ENCODE assay signal across 9 cellular contexts in genomic region chr6:138971601-138972000, GRCh38. TPM values are rescaled to one million over a fixed set of nuclear protein-coding genes. Genes with fewer than 3 reads are reported as not detected.
A peak's percentile ranks its signal among the peaks of the same experiment; 100 is the strongest.
DNase-seq lines count a peak whose midpoint lies in the region; ATAC-seq, FAIRE-seq and TF ChIP-seq lines count a peak whose summit lies in the region.
"Had no signal": no experiment of that assay in that cellular context is flagged by ENCODE, and none has a peak within 500 bp of the region (broad histone marks: within the 10 kb centered on the region; RNA-seq: fewer than 3 reads in every experiment).

No MANE protein-coding gene starts in this region.

- dilution Hi-C loops in keratinocyte (cut with MboI; ENCODE audit: extremely low pct_ligation_motif_present, low sequenced_read_pairs), result no loop called here

- WGBS in suprapubic skin, result 78% methylated on average over 3 of the region's 3 CpGs

- H3K27me3 ChIP-seq in keratinocyte (ENCODE audit: control insufficient read depth, extremely low read depth, insufficient read depth, low read length), result no peaks in the 10 kb centered on the region
- H3K27me3 ChIP-seq in suprapubic skin, result no peaks in the 10 kb centered on the region

- no peak overlapping the region for H2AFZ ChIP-seq in keratinocyte (ENCODE audit: control insufficient read depth, low read length)

- H3K9ac ChIP-seq in keratinocyte (ENCODE audit: control insufficient read depth, extremely low read depth, insufficient read depth, low read length), result peak overlapping the region; percentile 72

- peaks cover 54% of the 10 kb centered on the region for H3K4me1 ChIP-seq in keratinocyte (ENCODE audit: control insufficient read depth, extremely low read depth, insufficient read depth, low read length)
- H3K4me1 ChIP-seq in suprapubic skin, result peaks cover 57% of the 10 kb centered on the region

- H3K27ac ChIP-seq in keratinocyte (ENCODE audit: control insufficient read depth, insufficient read depth, low read length) (peak overlapping the region; percentile 91), suprapubic skin (peak overlapping the region; percentile 52)

- no peaks in the 10 kb centered on the region for H4K20me1 ChIP-seq in keratinocyte (ENCODE audit: control insufficient read depth, extremely low read depth, insufficient read depth, low read length)

- TF ChIP-seq POLR2A in suprapubic skin (IDR thresholded peaks at IDR 0.05), result no peak

- FAIRE-seq in keratinocyte (lab: Jason Lieb, UNC), result peak; percentile 92

- H3K4me3 ChIP-seq in keratinocyte (ENCODE audit: control insufficient read depth in 2 of 3, extremely low read depth in 1 of 3, insufficient read depth in 2 of 3, low read depth in 1 of 3, low read length in 3 of 3) (peak overlapping the region in 2 of 3 experiments; percentile 25 to 52), suprapubic skin (no peak overlapping the region)

- H3K9me3 ChIP-seq in keratinocyte (ENCODE audit: control insufficient read depth, low read depth, low read length), result no peaks in the 10 kb centered on the region
- H3K9me3 ChIP-seq in suprapubic skin, result no peaks in the 10 kb centered on the region

- no peak for DNase-seq in activated T-cell treated with anti-CD3 and anti-CD28 coated beads, Interleukin-2, amount 50 U/mL, for 24 hours
- no peak for DNase-seq in activated T-cell treated with anti-CD3 and anti-CD28 coated beads, Interleukin-2, amount 50 U/mL, for 1 hour
- peak; percentile 34 for DNase-seq in cerebellar cortex (ENCODE audit: low spot score)
- no peak for DNase-seq in keratinocyte (ENCODE audit: low read depth, low spot score)
- DNase-seq in suprapubic skin (ENCODE audit: low spot score in 2 of 2), result no peak
- no peak for DNase-seq in NCI-H1436 treated with DMSO at 0.1 percent for 48 hours (lab: John Stamatoyannopoulos, UW)
- DNase-seq in omental fat pad (ENCODE audit: low spot score), result no peak

- peaks cover 86% of the 10 kb centered on the region for H3K4me1 Mint-ChIP-seq in activated T-cell treated with anti-CD3 and anti-CD28 coated beads, Interleukin-2, amount 50 U/mL, for 24 hours (ENCODE audit: low read depth)

- H3K27me3 Mint-ChIP-seq in activated T-cell treated with anti-CD3 and anti-CD28 coated beads, Interleukin-2, amount 50 U/mL, for 24 hours, result no peaks in the 10 kb centered on the region

- H3K79me2 ChIP-seq in keratinocyte (ENCODE audit: control insufficient read depth, insufficient read depth, low read length), result peaks cover 83% of the 10 kb centered on the region

- peaks cover 2% of the 10 kb centered on the region for H3K9me1 ChIP-seq in keratinocyte (ENCODE audit: control insufficient read depth, extremely low read depth, insufficient read depth, low read length)

- H3K36me3 Mint-ChIP-seq in activated T-cell treated with anti-CD3 and anti-CD28 coated beads, Interleukin-2, amount 50 U/mL, for 24 hours (ENCODE audit: low read depth), result peaks cover 3% of the 10 kb centered on the region

- peak overlapping the region; percentile 81 for H3K4me2 ChIP-seq in keratinocyte (ENCODE audit: control insufficient read depth, extremely low read depth, insufficient read depth, low read depth, low read length)

- TF ChIP-seq EP300 in suprapubic skin (IDR thresholded peaks at IDR 0.05), result no peak

- H3K36me3 ChIP-seq in keratinocyte (ENCODE audit: control insufficient read depth in 2 of 2, extremely low read depth in 1 of 2, insufficient read depth in 2 of 2, low read length in 2 of 2) (no peaks in the 10 kb centered on the region), suprapubic skin (no peaks in the 10 kb centered on the region)

- ATAC-seq in GM18858 (IDR thresholded peaks at IDR 0.05; ENCODE audit: unreplicated experiment) (no peak), omental fat pad (ENCODE audit: low FRiP score) (no peak)

- TF ChIP-seq CTCF in keratinocyte (optimal IDR thresholded peaks at IDR 0.05 in 1 of 3, IDR thresholded peaks at IDR 0.05 in 1 of 3, conservative IDR thresholded peaks at IDR 0.05 in 1 of 3; ENCODE audit: extremely low read depth in 1 of 3, insufficient read depth in 2 of 3, low read length in 3 of 3), result no peak
- no peak for TF ChIP-seq CTCF in suprapubic skin (IDR thresholded peaks at IDR 0.05)
- TF ChIP-seq CTCF in omental fat pad (IDR thresholded peaks at IDR 0.05), result no peak

- H3K4me3 Mint-ChIP-seq in activated T-cell treated with anti-CD3 and anti-CD28 coated beads, Interleukin-2, amount 50 U/mL, for 24 hours, result no peak overlapping the region

- peak overlapping the region; percentile 66 for H3K27ac Mint-ChIP-seq in activated T-cell treated with anti-CD3 and anti-CD28 coated beads, Interleukin-2, amount 50 U/mL, for 24 hours

- H3K9me3 Mint-ChIP-seq in activated T-cell treated with anti-CD3 and anti-CD28 coated beads, Interleukin-2, amount 50 U/mL, for 24 hours, result no peaks in the 10 kb centered on the region
- H3K9me3 Mint-ChIP-seq: activated T-helper 2 cell treated with anti-CD3 and anti-CD28 coated beads, Interferon-gamma antibody, Interleukin-2, Interleukin-4, amounts not matched to agents 10 μg/mL and 5 μg/mL and 100 μg/mL, durations not matched to agents 14 hours and 24 hours and 36 hours had no signal

RNA-seq across cellular contexts. Expression of gene REPS1, which starts 16.5 kb away (rescaled TPM):
- polyA plus RNA-seq in keratinocyte, result 42.9 to 61.3 TPM (median 55.0 TPM) in 3 replicates
- 66.3 TPM for polyA plus RNA-seq in keratinocyte (2011; ENCODE audit: low read depth)
- polyA plus RNA-seq in keratinocyte (2011; cell fraction: cytosol; rRNA removed), result 36.5 and 64.8 TPM in 2 replicates
- polyA plus RNA-seq in keratinocyte (2011; cell fraction: nucleus; rRNA removed), result 56.1 and 60.5 TPM in 2 replicates
- polyA plus RNA-seq in keratinocyte (2012; ENCODE audit: low replicate concordance), result 35.5 and 49.1 TPM in 2 replicates
- 35.4 to 79.6 TPM (median 63.7 TPM) in 3 replicates for polyA minus RNA-seq in keratinocyte
- 42.8 TPM for polyA minus RNA-seq in keratinocyte (2011; cell fraction: cytosol; rRNA and poly(A)+ RNA removed)
- polyA minus RNA-seq in keratinocyte (2011; cell fraction: nucleus; rRNA and poly(A)+ RNA removed), result 42.2 and 78.7 TPM in 2 replicates
- total RNA-seq in suprapubic skin (100 to 1,000 TPM in 1 of 4 donors, 10 to 100 TPM in 3; 44.5 to 187 (median 70.4) TPM), omental fat pad (10 to 100 TPM; 25.2 to 46.0 (median 35.9) TPM)

RNA-seq across cellular contexts. Expression of gene ABRACL, which starts 56.9 kb away (rescaled TPM):
- polyA plus RNA-seq in keratinocyte, result 56.1 to 120 TPM (median 119 TPM) in 3 replicates
- polyA plus RNA-seq in keratinocyte (2011; ENCODE audit: low read depth), result 59.8 TPM
- 109 and 128 TPM in 2 replicates for polyA plus RNA-seq in keratinocyte (2011; cell fraction: cytosol; rRNA removed)
- 45.3 and 66.7 TPM in 2 replicates for polyA plus RNA-seq in keratinocyte (2011; cell fraction: nucleus; rRNA removed)
- 86.8 and 108 TPM in 2 replicates for polyA plus RNA-seq in keratinocyte (2012; ENCODE audit: low replicate concordance)
- polyA minus RNA-seq in keratinocyte, result 3.4 to 30.3 TPM (median 17.3 TPM) in 3 replicates
- 31.1 TPM for polyA minus RNA-seq in keratinocyte (2011; cell fraction: cytosol; rRNA and poly(A)+ RNA removed)
- 11.5 and 13.3 TPM in 2 replicates for polyA minus RNA-seq in keratinocyte (2011; cell fraction: nucleus; rRNA and poly(A)+ RNA removed)
- total RNA-seq in suprapubic skin (10 to 100 TPM; 12.0 to 25.0 (median 16.0) TPM), omental fat pad (10 to 100 TPM in 3 of 4 donors, 1 to 10 TPM in 1; 6.1 to 20.8 (median 17.3) TPM)
